Comparison of ENCODE assay signal across 8 cellular contexts in the genomic region with DNA sequence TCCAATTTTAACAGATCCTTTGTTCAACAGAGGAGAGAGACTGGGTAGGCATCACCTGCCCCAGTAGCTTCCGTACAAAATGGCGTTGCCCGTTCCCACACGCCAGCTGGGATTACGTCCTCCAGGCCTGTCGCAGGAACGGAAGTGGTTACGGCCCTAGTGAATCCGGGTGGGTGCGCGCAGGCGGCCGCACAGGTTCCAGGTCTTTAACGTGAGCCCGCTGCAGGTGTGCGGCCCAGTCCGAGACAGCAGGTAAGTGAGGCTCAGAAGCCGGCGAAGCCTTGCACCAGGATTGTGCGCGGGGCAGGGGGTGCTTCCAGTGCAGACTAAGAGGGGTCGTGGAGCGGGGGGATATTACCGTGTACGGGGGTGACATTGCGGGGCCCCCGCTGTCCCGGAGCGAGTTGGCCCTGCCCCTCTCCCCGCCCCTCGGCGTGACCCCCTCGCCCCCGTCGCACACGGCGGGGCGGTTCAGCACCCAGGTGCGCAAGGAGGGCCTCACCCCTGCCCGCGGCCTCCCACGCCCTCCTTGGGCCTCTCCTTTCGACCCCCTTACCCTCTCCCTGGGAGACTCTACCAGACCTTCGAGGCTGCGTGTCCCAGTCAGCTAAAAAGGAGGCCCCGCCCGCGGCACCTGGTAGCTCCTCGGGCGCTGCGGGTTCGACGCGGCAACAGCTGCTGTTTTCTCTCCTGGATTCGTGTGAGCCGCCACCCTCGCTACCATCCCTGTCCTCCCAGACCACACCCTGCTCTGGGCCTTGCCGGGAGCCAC. TPM values are rescaled to one million over a fixed set of nuclear protein-coding genes. Genes with fewer than 3 reads are reported as not detected.
DNase-seq lines count a peak whose midpoint lies in the region; ATAC-seq and TF ChIP-seq lines count a peak whose summit lies in the region.

A gene with protein sequence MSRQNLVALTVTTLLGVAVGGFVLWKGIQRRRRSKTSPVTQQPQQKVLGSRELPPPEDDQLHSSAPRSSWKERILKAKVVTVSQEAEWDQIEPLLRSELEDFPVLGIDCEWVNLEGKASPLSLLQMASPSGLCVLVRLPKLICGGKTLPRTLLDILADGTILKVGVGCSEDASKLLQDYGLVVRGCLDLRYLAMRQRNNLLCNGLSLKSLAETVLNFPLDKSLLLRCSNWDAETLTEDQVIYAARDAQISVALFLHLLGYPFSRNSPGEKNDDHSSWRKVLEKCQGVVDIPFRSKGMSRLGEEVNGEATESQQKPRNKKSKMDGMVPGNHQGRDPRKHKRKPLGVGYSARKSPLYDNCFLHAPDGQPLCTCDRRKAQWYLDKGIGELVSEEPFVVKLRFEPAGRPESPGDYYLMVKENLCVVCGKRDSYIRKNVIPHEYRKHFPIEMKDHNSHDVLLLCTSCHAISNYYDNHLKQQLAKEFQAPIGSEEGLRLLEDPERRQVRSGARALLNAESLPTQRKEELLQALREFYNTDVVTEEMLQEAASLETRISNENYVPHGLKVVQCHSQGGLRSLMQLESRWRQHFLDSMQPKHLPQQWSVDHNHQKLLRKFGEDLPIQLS (plus strand): TSS at position 159 of the 772 bp plus-strand sequence. CDS start 17,973 bp downstream, outside the sequence.

- H3K36me3 ChIP-seq in heart left ventricle (no peaks in the 10 kb centered on the region), transverse colon (no peaks in the 10 kb centered on the region)

- peak; percentile 97 to 99 (median 99) for ATAC-seq in heart left ventricle

- H3K4me3 ChIP-seq in heart left ventricle (peak within 1 kb of the TSS; percentile 71 to 98 (median 80)), transverse colon (peak within 1 kb of the TSS; percentile 49 to 94 (median 72))

- no peak for TF ChIP-seq EP300 in transverse colon (IDR thresholded peaks at IDR 0.05; ENCODE audit: low read depth)

- no peak within 1 kb of the TSS for H3K27ac ChIP-seq in adipose tissue (ENCODE audit: low read depth, low read length)
- H3K27ac ChIP-seq in heart left ventricle = peak within 1 kb of the TSS in 11 of 12 donors; percentile 42 to 87 (median 71)
- peak within 1 kb of the TSS; percentile 85 to 92 (median 86) for H3K27ac ChIP-seq in transverse colon

- POLR2A ChIA-PET in HEK293T (lab: Yijun Ruan, JAX) = interaction anchor here (0.6 to 2.0 kb wide), 8 partner anchors 10 to 207 kb away, joined by 3 to 8 read pairs (median 4); partner anchors contain the start of genes ERH and SLC39A9

- no peaks in the 10 kb centered on the region for H3K27me3 ChIP-seq in heart left ventricle
- H3K27me3 ChIP-seq in transverse colon = no peaks in the 10 kb centered on the region

- H3K9me3 ChIP-seq in heart left ventricle = no peaks in the 10 kb centered on the region
- H3K9me3 ChIP-seq in transverse colon = no peaks in the 10 kb centered on the region

- in situ Hi-C loops in transverse colon (cut with MboI; ENCODE audit: low pct_ligation_motif_present in 1 of 4, low pct_unique_long_range_greater_than_20kb in 1 of 4, low sequenced_read_pairs in 3 of 4) = no loop called here

- CTCF ChIA-PET in HEK293T (lab: Yijun Ruan, JAX) = interaction anchor here (0.6 kb wide), 1 partner anchor 12 kb away, joined by 3 read pairs; no protein-coding TSS in a partner anchor

- H3K4me1 ChIP-seq in heart left ventricle (peaks cover 0 to 12% (median 6%) of the 10 kb centered on the region in 12 donors), transverse colon (peaks cover 0 to 16% (median 8%) of the 10 kb centered on the region in 4 donors)

- DNase-seq in GM03348 (ENCODE audit: low spot score) = peak; percentile 93
- DNase-seq in HEK293T (ENCODE audit: extremely low spot score) = peak; percentile 91
- DNase-seq in NCI-H1048 (lab: John Stamatoyannopoulos, UW) = peak; percentile 92
- DNase-seq in SW 1271 (lab: John Stamatoyannopoulos, UW) = peak; percentile 81 to 87
- peak; percentile 87 to 92 (median 90) for DNase-seq in heart left ventricle
- DNase-seq in pons (ENCODE audit: low spot score) = peak; percentile 86
- DNase-seq in transverse colon = peak; percentile 93

- no peak for TF ChIP-seq CTCF in heart left ventricle (IDR thresholded peaks at IDR 0.05)
- no peak for TF ChIP-seq CTCF in transverse colon (IDR thresholded peaks at IDR 0.05)

- TF ChIP-seq POLR2A in heart left ventricle (IDR thresholded peaks at IDR 0.05) (no peak), transverse colon (IDR thresholded peaks at IDR 0.05) (peak; percentile 72)

- intact Hi-C loops in heart left ventricle (cut with DNase I) = loop anchor here in 5 of 10 donors (2.0 to 5.0 kb wide), 2 partner anchors 39 kb away; partner anchors contain the start of gene DCAF5 (in 5 of the 5)
- intact Hi-C loops in transverse colon (cut with DNase I; ENCODE audit: low total_unique reads) = no loop called here

- WGBS in adipose tissue, 3 donors = 0 to 1% (median 1%) methylated on average over 53 to 58 of the region's 58 CpGs
- WGBS in heart left ventricle, 4 donors = 0 to 2% (median 1%) methylated on average over 24 to 58 of the region's 58 CpGs
- 0 to 1% methylated on average over 2 to 39 of the region's 58 CpGs for WGBS in transverse colon (ENCODE audit: low coverage in 1 of 2), 2 donors

TF ChIP-seq in HEK293T, 16 proteins besides CTCF, POLR2A, EP300 and RAD21:
- TF ChIP-seq ARNT (IDR thresholded peaks at IDR 0.05) = no peak
- peak; percentile 87 for TF ChIP-seq CTBP1 (IDR thresholded peaks at IDR 0.05; ENCODE audit: borderline replicate concordance)
- TF ChIP-seq NFRKB (IDR thresholded peaks at IDR 0.05) = peak; percentile 86
- TF ChIP-seq ELF4 (IDR thresholded peaks at IDR 0.05) = no peak
- TF ChIP-seq L3MBTL2 (conservative IDR thresholded peaks at IDR 0.05) = peak; percentile 66
TF ChIP-seq in HEK293T: peak in this region for 3.

RNA-seq across cellular contexts. Expression of the gene that starts here (rescaled TPM):
- 10 to 100 TPM in 2 of 3 donors, 1 to 10 TPM in 1; 5.8 to 18.5 (median 11.1) TPM for polyA plus RNA-seq in adipose tissue
- total RNA-seq in heart left ventricle = 10 to 100 TPM; 13.9 to 20.9 (median 16.1) TPM
- 10 to 100 TPM in 1 of 2 donors, 1 to 10 TPM in 1; 7.2 to 20.6 TPM for polyA plus RNA-seq in heart left ventricle
- 10 to 100 TPM; 16.5 to 33.8 (median 22.8) TPM for total RNA-seq in transverse colon
